Comparison of ENCODE assay signal across 8 cellular contexts in the genomic region with DNA sequence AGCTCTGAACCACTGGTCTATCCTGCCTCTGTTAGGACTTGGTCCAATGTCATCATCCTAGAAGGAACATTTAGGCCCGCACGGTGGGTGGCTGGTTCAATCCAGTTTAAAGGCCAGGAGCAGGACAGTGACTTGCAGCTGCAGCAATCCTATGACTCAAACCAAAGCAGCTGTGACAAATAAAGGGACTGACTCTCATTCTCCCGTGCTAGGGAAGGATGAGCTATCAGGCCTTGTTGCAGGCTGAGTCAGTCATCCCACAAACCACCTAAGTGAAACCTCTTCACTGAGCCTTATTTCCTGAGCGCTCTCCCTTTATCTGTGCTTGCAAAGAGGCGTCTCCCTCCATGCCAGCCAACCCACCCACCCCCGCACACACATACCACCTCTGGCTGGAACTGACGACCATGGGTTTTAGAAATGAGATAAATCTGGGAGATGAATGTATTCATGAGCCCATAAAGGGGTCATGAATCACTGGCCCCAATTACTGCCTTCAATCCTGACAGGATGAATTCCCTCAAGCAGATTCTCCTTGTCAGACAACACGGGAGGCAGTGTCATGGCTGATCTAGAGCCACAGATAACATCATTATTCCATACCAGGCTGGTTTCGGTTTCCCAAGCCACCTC.
DNase-seq lines count a peak whose midpoint lies in the region; ATAC-seq, FAIRE-seq and TF ChIP-seq lines count a peak whose summit lies in the region.

No MANE protein-coding gene starts in this region.

- no peak overlapping the region for H3K27ac ChIP-seq in endothelial cell of umbilical vein (ENCODE audit: insufficient read depth, low read depth, low read length)

- H3K27me3 ChIP-seq in endothelial cell of umbilical vein (ENCODE audit: control insufficient read depth in 2 of 2, insufficient read depth in 2 of 2, low read length in 2 of 2), result no peaks in the 10 kb centered on the region

- no peaks in the 10 kb centered on the region for H3K36me3 ChIP-seq in endothelial cell of umbilical vein (ENCODE audit: control insufficient read depth in 2 of 2, extremely low read depth in 1 of 2, insufficient read depth in 2 of 2, low read length in 2 of 2)

- no peak overlapping the region for H3K9ac ChIP-seq in endothelial cell of umbilical vein (replicated peaks; ENCODE audit: extremely low read depth, insufficient read depth, low read length)

- no peak overlapping the region for H3K4me3 ChIP-seq in endothelial cell of umbilical vein (replicated peaks in 1 of 3; ENCODE audit: insufficient read depth in 1 of 3, low read depth in 1 of 3, low read length in 3 of 3)
- H3K4me3 ChIP-seq in lower leg skin (ENCODE audit: low read depth, poor library complexity, severe bottlenecking), result no peak overlapping the region

- peak; percentile 37 for DNase-seq in OCI-M1 (lab: John Stamatoyannopoulos, UW)
- DNase-seq in endothelial cell of umbilical vein (ENCODE audit: low read depth, low spot score), result no peak
- peak; percentile 27 to 58 for DNase-seq in stimulated activated CD4-positive, alpha-beta T cell treated with anti-CD3 and anti-CD28 coated beads, Interleukin-2, amount 100 ng/mL, for 24 hours
- DNase-seq in NCI-H2029 treated with DMSO at 0.1 percent for 48 hours (lab: John Stamatoyannopoulos, UW), result no peak
- no peak for DNase-seq in lower leg skin (ENCODE audit: low spot score in 2 of 2)

- no peak for TF ChIP-seq CTCF in endothelial cell of umbilical vein (IDR thresholded peaks at IDR 0.05; ENCODE audit: extremely low read depth in 1 of 2, insufficient read depth in 1 of 2, low read depth in 1 of 2, low read length in 2 of 2)
- TF ChIP-seq CTCF in lower leg skin (IDR thresholded peaks at IDR 0.05), result no peak

- no peak for TF ChIP-seq POLR2A in endothelial cell of umbilical vein (IDR thresholded peaks at IDR 0.05; ENCODE audit: low read depth, low read length)
- TF ChIP-seq POLR2A in lower leg skin (IDR thresholded peaks at IDR 0.05), result no peak

- dilution Hi-C loops in endothelial cell of umbilical vein (cut with MboI; ENCODE audit: extremely low pct_ligation_motif_present, low sequenced_read_pairs), result no loop called here

- intact Hi-C loops in endothelial cell of umbilical vein (cut with micrococcal nuclease), result no loop called here
- intact Hi-C loops in lower leg skin (cut with DNase I; ENCODE audit: low total_unique reads), result no loop called here

- H3K9me1 ChIP-seq in endothelial cell of umbilical vein (replicated peaks; ENCODE audit: control insufficient read depth, extremely low read depth, insufficient read depth, low read length), result no peaks in the 10 kb centered on the region

- no peaks in the 10 kb centered on the region for H4K20me1 ChIP-seq in endothelial cell of umbilical vein (replicated peaks; ENCODE audit: control insufficient read depth, extremely low read depth, insufficient read depth, low read length)

- H3K9me3 ChIP-seq in endothelial cell of umbilical vein (replicated peaks; ENCODE audit: control insufficient read depth, insufficient read depth, low read length), result no peaks in the 10 kb centered on the region

- H3K4me1 ChIP-seq in endothelial cell of umbilical vein (ENCODE audit: control insufficient read depth, extremely low read depth, insufficient read depth, low read length), result peaks cover 2% of the 10 kb centered on the region

- H2AFZ ChIP-seq in endothelial cell of umbilical vein (ENCODE audit: low read depth, low read length), result no peak overlapping the region

- POLR2A ChIA-PET in endothelial cell of umbilical vein (lab: Charles Lee), result no interaction called here

- no TSS peak for BruUV-seq in endothelial cell of umbilical vein (replicated peaks; lab: Mats Ljungman, UMichigan)

- FAIRE-seq in endothelial cell of umbilical vein (lab: Jason Lieb, UNC), result no peak

- H3K4me2 ChIP-seq in endothelial cell of umbilical vein (ENCODE audit: insufficient read depth, low read length), result peak overlapping the region; percentile 16

- H3K79me2 ChIP-seq in endothelial cell of umbilical vein (ENCODE audit: control insufficient read depth, insufficient read depth, low read length), result no peaks in the 10 kb centered on the region

- 37 to 40% methylated on average over 9 of the region's 9 CpGs for WGBS in lower leg skin, 2 donors

- CTCF ChIA-PET in endothelial cell of umbilical vein (lab: Charles Lee), result interaction anchor here (0.7 to 3.2 kb wide), 12 partner anchors 10 to 168 kb away, joined by 3 to 23 read pairs (median 4); no protein-coding TSS in a partner anchor

- peak; percentile 65 for ATAC-seq in GM21619 (IDR thresholded peaks at IDR 0.05; ENCODE audit: unreplicated experiment)
- no peak for ATAC-seq in GM18517 (IDR thresholded peaks at IDR 0.05; ENCODE audit: unreplicated experiment)
- ATAC-seq in HG03571 (IDR thresholded peaks at IDR 0.05; ENCODE audit: unreplicated experiment), result no peak

TF ChIP-seq in endothelial cell of umbilical vein, 7 proteins besides CTCF, POLR2A, EP300 and RAD21:
- TF ChIP-seq POLR2AphosphoS5 (IDR thresholded peaks at IDR 0.05; ENCODE audit: insufficient read depth, low read depth, low read length) (no peak), FOS (IDR thresholded peaks at IDR 0.05; ENCODE audit: borderline replicate concordance, insufficient read depth, low read length) (no peak), EZH2 (IDR thresholded peaks at IDR 0.05; ENCODE audit: borderline replicate concordance, low read depth, low read length, severe bottlenecking) (no peak), GATA2 (IDR thresholded peaks at IDR 0.05; ENCODE audit: insufficient read depth, insufficient read length, low read depth, low read length) (no peak), MYC (IDR thresholded peaks at IDR 0.05; ENCODE audit: low read depth, low read length) (no peak), JUN (IDR thresholded peaks at IDR 0.05; ENCODE audit: borderline replicate concordance, insufficient read depth, insufficient read length, low read depth) (no peak)
- TF ChIP-seq, protein P1, sequence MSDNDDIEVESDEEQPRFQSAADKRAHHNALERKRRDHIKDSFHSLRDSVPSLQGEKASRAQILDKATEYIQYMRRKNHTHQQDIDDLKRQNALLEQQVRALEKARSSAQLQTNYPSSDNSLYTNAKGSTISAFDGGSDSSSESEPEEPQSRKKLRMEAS (IDR thresholded peaks at IDR 0.05; ENCODE audit: insufficient read depth, insufficient read length), result no peak

Comparison
In these comparisons a context has a peak if more than half of its experiments do, and no peak if none do; other contexts are left out.
1. DNase-seq: peak in OCI-M1 (single experiment) and stimulated activated CD4-positive, alpha-beta T cell treated with anti-CD3 and anti-CD28 coated beads, Interleukin-2, amount 100 ng/mL, for 24 hours (2 of 2); none in endothelial cell of umbilical vein (single experiment), NCI-H2029 treated with DMSO at 0.1 percent for 48 hours (single experiment) and lower leg skin (0 of 2).